In the genomic region with DNA sequence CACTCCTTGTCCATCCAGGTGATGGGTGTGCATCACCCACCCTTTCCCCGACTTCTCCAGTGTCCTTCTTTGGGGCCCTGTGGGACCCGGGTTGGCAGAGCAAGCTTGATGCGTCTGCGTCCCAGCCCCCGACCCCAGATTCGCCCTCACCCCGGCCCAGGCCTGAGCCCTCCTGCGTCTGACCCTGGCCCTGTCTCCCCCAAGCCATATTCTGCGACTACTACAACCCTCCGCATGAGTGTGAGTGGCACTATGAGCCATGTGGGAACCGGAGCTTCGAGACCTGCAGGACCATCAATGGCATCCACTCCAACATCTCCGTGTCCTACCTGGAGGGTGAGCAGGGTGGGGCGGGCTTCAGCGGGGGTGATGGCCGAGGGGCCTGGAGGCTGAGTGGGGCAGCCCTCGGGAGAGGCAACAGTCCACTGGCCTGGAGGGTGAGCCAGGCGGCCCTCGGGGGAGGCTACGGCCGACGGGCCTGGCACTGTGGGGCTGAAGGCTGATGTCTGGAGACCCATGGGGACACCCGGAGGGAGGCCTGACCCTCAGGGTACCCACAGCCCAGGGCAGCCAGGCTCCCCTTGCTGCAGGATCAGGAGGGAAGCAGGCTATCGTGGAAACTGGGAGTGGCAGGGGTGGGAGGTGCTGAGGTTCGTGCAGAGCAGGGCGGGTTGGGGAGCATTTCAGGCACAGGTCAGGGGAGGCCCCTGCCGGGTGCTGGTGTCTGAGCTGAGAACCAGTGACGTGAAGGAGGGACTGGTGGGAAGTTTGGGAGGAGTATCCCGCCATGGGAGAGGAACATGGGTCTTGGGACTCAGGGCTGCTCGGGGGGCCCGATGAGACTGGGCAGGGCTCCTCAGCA, we compare ENCODE assay signal across 31 cellular contexts. TPM values are rescaled to one million over a fixed set of nuclear protein-coding genes. Genes with fewer than 3 reads are reported as not detected.
DNase-seq lines count a peak whose midpoint lies in the region; ATAC-seq, FAIRE-seq and TF ChIP-seq lines count a peak whose summit lies in the region.
"Had no signal": no experiment of that assay in that cellular context is flagged by ENCODE, and none has a peak within 500 bp of the region (broad histone marks: within the 10 kb centered on the region; RNA-seq: fewer than 3 reads in every experiment).

No MANE protein-coding gene starts in this region.

- intact Hi-C loops in natural killer cell (cut with micrococcal nuclease): no loop called here
- intact Hi-C loops in kidney (cut with DNase I): no loop called here
- intact Hi-C loops in posterior vena cava (cut with DNase I): no loop called here
- intact Hi-C loops in body of pancreas (cut with DNase I): no loop called here

- DNase-seq in natural killer cell treated with Interleukin-12 subunit alpha and Interleukin-12 subunit beta and Interleukin-15 and Interleukin-18, amount 100 ng/mL, for 72 hours (ENCODE audit: low spot score): peak; percentile 49
- DNase-seq in natural killer cell (no peak), kidney (peak; percentile 66), posterior vena cava (ENCODE audit: low spot score) (peak; percentile 75), body of pancreas (no peak)
- DNase-seq in activated naive CD4-positive, alpha-beta T cell treated with anti-CD3 and anti-CD28 coated beads, Interleukin-2, amount 50 U/mL, for 16 hours: no peak
- no peak for DNase-seq in activated CD4-positive, alpha-beta T cell treated with anti-CD3 and anti-CD28 coated beads, Interleukin-2, amount 50 U/mL, for 4 hours
- DNase-seq: AML-193; C1 segment of cervical spinal cord; CD4-positive, alpha-beta memory T cell; COR-L47; DMS53; GOT3; HFFc6; Kasumi-1; MG63; NCI-H1105 treated with DMSO at 0.1 percent for 48 hours; NCI-H146; NCI-H2029; NCI-H446 treated with DMSO at 0.1 percent for 48 hours; NCI-H526 treated with DMSO at 0.1 percent for 48 hours; SIG-M5 had no signal

- no peak overlapping the region for H3K4me3 Mint-ChIP-seq in natural killer cell treated with Interleukin-12 subunit alpha and Interleukin-12 subunit beta and Interleukin-15 and Interleukin-18, amount 100 ng/mL, for 72 hours
- no peak overlapping the region for H3K4me3 Mint-ChIP-seq in natural killer cell
- H3K4me3 Mint-ChIP-seq: CD4-positive, alpha-beta memory T cell; HFFc6 had no signal

- H3K9me3 ChIP-seq in kidney (ENCODE audit: control insufficient read depth in 1 of 2, low read length in 2 of 2) (no peaks in the 10 kb centered on the region), body of pancreas (no peaks in the 10 kb centered on the region)
- H3K9me3 ChIP-seq: A549, HAP-1, MG63 had no signal

- H3K36me3 ChIP-seq in kidney (ENCODE audit: control insufficient read depth in 1 of 2, insufficient read depth in 2 of 2, low read length in 2 of 2) (no peaks in the 10 kb centered on the region), body of pancreas (replicated peaks in 1 of 2; ENCODE audit: insufficient read depth in 1 of 2, low read depth in 2 of 2) (no peaks in the 10 kb centered on the region)
- H3K36me3 ChIP-seq: HAP-1, MG63 had no signal

- no peaks in the 10 kb centered on the region for H3K27me3 Mint-ChIP-seq in natural killer cell treated with Interleukin-12 subunit alpha and Interleukin-12 subunit beta and Interleukin-15 and Interleukin-18, amount 100 ng/mL, for 72 hours
- H3K27me3 Mint-ChIP-seq in natural killer cell (ENCODE audit: low read depth in 2 of 2): no peaks in the 10 kb centered on the region
- H3K27me3 Mint-ChIP-seq: CD4-positive, alpha-beta memory T cell had no signal

- H3K36me3 Mint-ChIP-seq in natural killer cell treated with Interleukin-12 subunit alpha and Interleukin-12 subunit beta and Interleukin-15 and Interleukin-18, amount 100 ng/mL, for 72 hours: no peaks in the 10 kb centered on the region
- no peaks in the 10 kb centered on the region for H3K36me3 Mint-ChIP-seq in natural killer cell
- H3K36me3 Mint-ChIP-seq: CD4-positive, alpha-beta memory T cell had no signal

- no peak for TF ChIP-seq CTCF in natural killer cell (IDR thresholded peaks at IDR 0.05)
- no peak for TF ChIP-seq CTCF in kidney (IDR thresholded peaks at IDR 0.05; ENCODE audit: borderline replicate concordance, extremely low read depth, insufficient read depth)
- TF ChIP-seq CTCF in body of pancreas (IDR thresholded peaks at IDR 0.05): no peak

- 80 to 83% methylated on average over 12 to 30 of the region's 31 CpGs for WGBS in body of pancreas, 2 donors

- no peak overlapping the region for H3K9ac ChIP-seq in kidney (ENCODE audit: low read length in 2 of 2)

- FAIRE-seq in kidney (lab: Jason Lieb, UNC): no peak
- FAIRE-seq: A549, K562 had no signal

- no peaks in the 10 kb centered on the region for H3K4me1 ChIP-seq in kidney (ENCODE audit: control insufficient read depth in 1 of 2, insufficient read depth in 1 of 2, low read depth in 1 of 2, low read length in 2 of 2)
- H3K4me1 ChIP-seq in body of pancreas: no peaks in the 10 kb centered on the region
- H3K4me1 ChIP-seq: A549, HAP-1 had no signal

- no peak for ATAC-seq in natural killer cell treated with Interleukin-12 subunit alpha and Interleukin-12 subunit beta and Interleukin-15 and Interleukin-18, amount 100 ng/mL, for 72 hours
- no peak for ATAC-seq in natural killer cell
- no peak for ATAC-seq in body of pancreas
- ATAC-seq: A549, K562, Panc1 had no signal

- no peak for TF ChIP-seq POLR2A in body of pancreas (IDR thresholded peaks at IDR 0.05)

- H3K4me1 Mint-ChIP-seq in natural killer cell treated with Interleukin-12 subunit alpha and Interleukin-12 subunit beta and Interleukin-15 and Interleukin-18, amount 100 ng/mL, for 72 hours (ENCODE audit: low read depth in 2 of 2): peaks cover 5 to 6% of the 10 kb centered on the region in 2 donors
- H3K4me1 Mint-ChIP-seq in natural killer cell: peaks cover 2 to 3% of the 10 kb centered on the region in 2 donors

- no peak overlapping the region for H3K4me3 ChIP-seq in kidney (ENCODE audit: low read length in 2 of 2)
- no peak overlapping the region for H3K4me3 ChIP-seq in body of pancreas
- H3K4me3 ChIP-seq: A549, HAP-1, K562, MG63, SK-N-MC had no signal

- no peak overlapping the region for H3K27ac ChIP-seq in kidney (ENCODE audit: low read depth in 2 of 2, low read length in 2 of 2)
- H3K27ac ChIP-seq in body of pancreas: no peak overlapping the region
- H3K27ac ChIP-seq: A549, RWPE1, SK-N-MC had no signal

- no peaks in the 10 kb centered on the region for H3K27me3 ChIP-seq in body of pancreas
- H3K27me3 ChIP-seq: MG63 had no signal

- H3K9me3 Mint-ChIP-seq in natural killer cell treated with Interleukin-12 subunit alpha and Interleukin-12 subunit beta and Interleukin-15 and Interleukin-18, amount 100 ng/mL, for 72 hours: peaks cover 10% of the 10 kb centered on the region
- H3K9me3 Mint-ChIP-seq in natural killer cell: peaks cover under 1 to 1% of the 10 kb centered on the region in 2 donors

- no peak overlapping the region for H3K27ac Mint-ChIP-seq in natural killer cell treated with Interleukin-12 subunit alpha and Interleukin-12 subunit beta and Interleukin-15 and Interleukin-18, amount 100 ng/mL, for 72 hours
- H3K27ac Mint-ChIP-seq in natural killer cell: no peak overlapping the region
- H3K27ac Mint-ChIP-seq: CD4-positive, alpha-beta memory T cell; HFFc6 had no signal

RNA-seq across cellular contexts. Expression of a gene that starts 15.3 kb away (rescaled TPM):
- total RNA-seq in natural killer cell treated with Interleukin-12 subunit alpha and Interleukin-12 subunit beta and Interleukin-15 and Interleukin-18, amount 100 ng/mL, for 72 hours: not detected
- not detected for total RNA-seq in natural killer cell
- total RNA-seq in kidney: not detected
- polyA plus RNA-seq in kidney (ENCODE audit: insufficient read depth, low read depth, low replicate concordance): not detected
- total RNA-seq in posterior vena cava: under 1 TPM in 1 of 2 donors, not detected in 1; 0.05 TPM
- under 1 TPM in 1 of 2 donors, not detected in 1; under 0.01 TPM for total RNA-seq in body of pancreas
- total RNA-seq: CD4-positive, alpha-beta memory T cell; Daoy; G401; HT1080 had no signal
- polyA plus RNA-seq: CD4-positive, alpha-beta memory T cell had no signal

RNA-seq across cellular contexts. Expression of a gene that starts 53.5 kb away (rescaled TPM):
- total RNA-seq in natural killer cell treated with Interleukin-12 subunit alpha and Interleukin-12 subunit beta and Interleukin-15 and Interleukin-18, amount 100 ng/mL, for 72 hours: not detected
- total RNA-seq in natural killer cell (not detected), kidney (3.0 TPM), posterior vena cava (not detected), body of pancreas (100 to 1,000 TPM; 101 to 194 TPM)
- polyA plus RNA-seq in kidney (ENCODE audit: insufficient read depth, low read depth, low replicate concordance): 1.1 TPM
- total RNA-seq: CD4-positive, alpha-beta memory T cell; Daoy; G401; HFFc6; HT1080; K562 had no signal
- polyA plus RNA-seq: A549, K562 had no signal

Comparison
In these comparisons a context has a peak if more than half of its experiments do, and no peak if none do; other contexts are left out.
1. DNase-seq: peak in natural killer cell treated with Interleukin-12 subunit alpha and Interleukin-12 subunit beta and Interleukin-15 and Interleukin-18, amount 100 ng/mL, for 72 hours (single experiment), kidney (single experiment) and posterior vena cava (single experiment); none in natural killer cell (single experiment), activated naive CD4-positive, alpha-beta T cell treated with anti-CD3 and anti-CD28 coated beads, Interleukin-2, amount 50 U/mL, for 16 hours (single experiment), body of pancreas (0 of 4) and activated CD4-positive, alpha-beta T cell treated with anti-CD3 and anti-CD28 coated beads, Interleukin-2, amount 50 U/mL, for 4 hours (0 of 2).
2. RNA of a gene that starts 53.5 kb away (total RNA-seq): 101 to 194 TPM in body of pancreas; 3.0 TPM in kidney (single experiment), not detected in natural killer cell treated with Interleukin-12 subunit alpha and Interleukin-12 subunit beta and Interleukin-15 and Interleukin-18, amount 100 ng/mL, for 72 hours, not detected in natural killer cell and not detected in posterior vena cava; every median in the first group is over 10 times any median in the second.